1 cellular context compared by ENCODE assay signal in genomic region chr6:7171119-7171518, GRCh38.
TF ChIP-seq lines count a peak whose summit lies in the region.

No MANE protein-coding gene starts in this region.

TF ChIP-seq in K562, 482 proteins besides CTCF, POLR2A, EP300 and RAD21 (continued from another document):
- TF ChIP-seq, protein P1, sequence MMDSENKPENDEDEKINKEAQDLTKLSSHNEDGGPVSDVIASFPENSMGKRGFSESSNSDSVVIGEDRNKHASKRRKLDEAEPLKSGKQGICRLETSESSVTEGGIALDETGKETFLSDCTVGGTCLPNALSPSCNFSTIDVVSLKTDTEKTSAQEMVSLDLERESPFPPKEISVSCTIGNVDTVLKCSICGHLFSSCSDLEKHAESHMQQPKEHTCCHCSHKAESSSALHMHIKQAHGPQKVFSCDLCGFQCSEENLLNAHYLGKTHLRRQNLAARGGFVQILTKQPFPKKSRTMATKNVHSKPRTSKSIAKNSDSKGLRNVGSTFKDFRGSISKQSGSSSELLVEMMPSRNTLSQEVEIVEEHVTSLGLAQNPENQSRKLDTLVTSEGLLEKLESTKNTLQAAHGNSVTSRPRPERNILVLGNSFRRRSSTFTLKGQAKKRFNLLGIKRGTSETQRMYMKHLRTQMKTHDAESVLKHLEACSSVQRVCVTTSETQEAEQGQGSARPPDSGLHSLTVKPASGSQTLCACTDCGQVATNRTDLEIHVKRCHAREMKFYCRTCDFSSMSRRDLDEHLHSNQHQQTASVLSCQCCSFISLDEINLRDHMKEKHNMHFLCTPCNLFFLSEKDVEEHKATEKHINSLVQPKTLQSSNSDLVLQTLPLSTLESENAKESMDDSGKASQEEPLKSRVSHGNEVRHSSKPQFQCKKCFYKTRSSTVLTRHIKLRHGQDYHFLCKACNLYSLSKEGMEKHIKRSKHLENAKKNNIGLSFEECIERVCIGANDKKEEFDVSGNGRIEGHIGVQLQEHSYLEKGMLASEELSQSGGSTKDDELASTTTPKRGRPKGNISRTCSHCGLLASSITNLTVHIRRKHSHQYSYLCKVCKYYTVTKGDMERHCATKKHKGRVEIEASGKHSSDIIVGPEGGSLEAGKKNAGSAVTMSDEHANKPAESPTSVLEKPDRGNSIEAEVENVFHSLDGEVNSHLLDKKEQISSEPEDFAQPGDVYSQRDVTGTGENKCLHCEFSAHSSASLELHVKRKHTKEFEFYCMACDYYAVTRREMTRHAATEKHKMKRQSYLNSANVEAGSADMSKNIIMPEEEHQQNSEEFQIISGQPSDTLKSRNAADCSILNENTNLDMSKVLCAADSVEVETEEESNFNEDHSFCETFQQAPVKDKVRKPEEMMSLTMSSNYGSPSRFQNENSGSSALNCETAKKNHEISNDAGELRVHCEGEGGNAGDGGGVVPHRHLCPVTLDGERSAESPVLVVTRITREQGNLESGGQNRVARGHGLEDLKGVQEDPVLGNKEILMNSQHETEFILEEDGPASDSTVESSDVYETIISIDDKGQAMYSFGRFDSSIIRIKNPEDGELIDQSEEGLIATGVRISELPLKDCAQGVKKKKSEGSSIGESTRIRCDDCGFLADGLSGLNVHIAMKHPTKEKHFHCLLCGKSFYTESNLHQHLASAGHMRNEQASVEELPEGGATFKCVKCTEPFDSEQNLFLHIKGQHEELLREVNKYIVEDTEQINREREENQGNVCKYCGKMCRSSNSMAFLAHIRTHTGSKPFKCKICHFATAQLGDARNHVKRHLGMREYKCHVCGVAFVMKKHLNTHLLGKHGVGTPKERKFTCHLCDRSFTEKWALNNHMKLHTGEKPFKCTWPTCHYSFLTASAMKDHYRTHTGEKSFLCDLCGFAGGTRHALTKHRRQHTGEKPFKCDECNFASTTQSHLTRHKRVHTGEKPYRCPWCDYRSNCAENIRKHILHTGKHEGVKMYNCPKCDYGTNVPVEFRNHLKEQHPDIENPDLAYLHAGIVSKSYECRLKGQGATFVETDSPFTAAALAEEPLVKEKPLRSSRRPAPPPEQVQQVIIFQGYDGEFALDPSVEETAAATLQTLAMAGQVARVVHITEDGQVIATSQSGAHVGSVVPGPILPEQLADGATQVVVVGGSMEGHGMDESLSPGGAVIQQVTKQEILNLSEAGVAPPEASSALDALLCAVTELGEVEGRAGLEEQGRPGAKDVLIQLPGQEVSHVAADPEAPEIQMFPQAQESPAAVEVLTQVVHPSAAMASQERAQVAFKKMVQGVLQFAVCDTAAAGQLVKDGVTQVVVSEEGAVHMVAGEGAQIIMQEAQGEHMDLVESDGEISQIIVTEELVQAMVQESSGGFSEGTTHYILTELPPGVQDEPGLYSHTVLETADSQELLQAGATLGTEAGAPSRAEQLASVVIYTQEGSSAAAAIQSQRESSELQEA (IDR thresholded peaks at IDR 0.05; ENCODE audit: low read depth) = no peak
- TF ChIP-seq ZNF347 (CRISPR knock-in tag; IDR thresholded peaks at IDR 0.05; ENCODE audit: low read depth) (no peak), PTRF (tag; IDR thresholded peaks at IDR 0.05) (no peak), KHSRP (IDR thresholded peaks at IDR 0.05) (no peak)
